20 cellular contexts compared by ENCODE assay signal in genomic region chr5:60372786-60373185, GRCh38.
A peak's percentile ranks its signal among the peaks of the same experiment; 100 is the strongest.
DNase-seq lines count a peak whose midpoint lies in the region; ATAC-seq, FAIRE-seq and TF ChIP-seq lines count a peak whose summit lies in the region.
"Had no signal": no experiment of that assay in that cellular context is flagged by ENCODE, and none has a peak within 500 bp of the region (broad histone marks: within the 10 kb centered on the region; RNA-seq: fewer than 3 reads in every experiment).

No MANE protein-coding gene starts in this region.

- POLR2A ChIA-PET in HepG2 (lab: Yijun Ruan, JAX): no interaction called here

- no peak overlapping the region for H2AFZ ChIP-seq in HepG2 (ENCODE audit: low read length)
- H2AFZ ChIP-seq: GM23248, PC-9 had no signal

- in situ Hi-C loops in Caki2 (cut with HindIII; ENCODE audit: low pct_unique_long_range_greater_than_20kb, low sequenced_read_pairs): no loop called here
- in situ Hi-C loops in HepG2 (cut with HindIII; ENCODE audit: extremely low pct_ligation_motif_present, low pct_unique_long_range_greater_than_20kb): no loop called here

- no peaks in the 10 kb centered on the region for H4K20me1 ChIP-seq in HepG2 (ENCODE audit: insufficient read depth, low read length)

- BruUV-seq in HepG2 (replicated peaks; lab: Mats Ljungman, UMichigan): no TSS peak

- H3K27ac ChIP-seq in HepG2 (ENCODE audit: extremely low read length, insufficient read depth, low read length): no peak overlapping the region
- H3K27ac ChIP-seq in small intestine (ENCODE audit: low read depth in 1 of 2, low read length in 1 of 2): no peak overlapping the region
- H3K27ac ChIP-seq: GM23248, HL-60, PC-9, SJSA1 had no signal

- intact Hi-C loops in HepG2 (cut with micrococcal nuclease; ENCODE audit: unreplicated experiment): loop anchor here (2.0 kb wide), 1 partner anchor 20 kb away; no protein-coding TSS in a partner anchor

- no peak overlapping the region for H3K9ac ChIP-seq in HepG2 (ENCODE audit: insufficient read depth, low read depth, low read length)
- H3K9ac ChIP-seq: GM23248 had no signal

- H3K27me3 ChIP-seq in HepG2 (ENCODE audit: control insufficient read depth in 1 of 2, insufficient read depth in 2 of 2, low read length in 2 of 2) (no peaks in the 10 kb centered on the region), small intestine (ENCODE audit: control insufficient read depth in 2 of 2, insufficient read depth in 2 of 2, low read length in 2 of 2) (no peaks in the 10 kb centered on the region)
- H3K27me3 ChIP-seq: SJSA1 had no signal

- ATAC-seq in HepG2: peak; percentile 31; the same call in 1 of the 3 replicates
- ATAC-seq in HG03280 (IDR thresholded peaks at IDR 0.05; ENCODE audit: unreplicated experiment): no peak
- ATAC-seq: K562 had no signal

- FAIRE-seq in HepG2 (lab: Jason Lieb, UNC) (no peak), small intestine (lab: Jason Lieb, UNC) (no peak)
- FAIRE-seq: K562 had no signal

- H3K4me1 ChIP-seq in HepG2 (ENCODE audit: insufficient read depth, low read length): peaks cover 53% of the 10 kb centered on the region
- H3K4me1 ChIP-seq in small intestine (ENCODE audit: control insufficient read depth in 2 of 2, insufficient read depth in 1 of 2, low read depth in 1 of 2, low read length in 1 of 2): no peaks in the 10 kb centered on the region
- H3K4me1 ChIP-seq: Caco-2, SJSA1 had no signal

- DNase-seq in Caki2 (ENCODE audit: low read depth): peak; percentile 67
- DNase-seq in epithelial cell of proximal tubule (ENCODE audit: low read depth): peak; percentile 72
- DNase-seq in HepG2 (ENCODE audit: low spot score): peak; percentile 33
- DNase-seq in small intestine: peak; percentile 49
- DNase-seq in retina: no peak
- DNase-seq in ureter (ENCODE audit: low spot score): no peak
- no peak for DNase-seq in stimulated activated CD4-positive, alpha-beta T cell treated with anti-CD3 and anti-CD28 coated beads, Interleukin-1b, Interleukin-23, amount 100 ng/mL, for 48 hours
- DNase-seq: Caco-2; CD4-positive, CD25-positive, alpha-beta regulatory T cell; DMS79 treated with DMSO at 0.1 percent for 48 hours; GM23248; HCEC 1CT; NCI-H1436 treated with DMSO at 0.1 percent for 48 hours; NCI-H2029 treated with DMSO at 0.1 percent for 48 hours; NCI-H510A treated with DMSO at 0.1 percent for 48 hours; PC-9 had no signal

- H3K4me2 ChIP-seq in HepG2 (ENCODE audit: low read depth, low read length): peak overlapping the region; percentile 48
- H3K4me2 ChIP-seq: PC-9 had no signal

- TF ChIP-seq CTCF in epithelial cell of proximal tubule (conservative IDR thresholded peaks at IDR 0.05; ENCODE audit: low read depth, low read length) (no peak), HepG2 (CRISPR knock-in tag; IDR thresholded peaks at IDR 0.05) (no peak)

- TF ChIP-seq RAD21 in HepG2 (CRISPR knock-in tag; IDR thresholded peaks at IDR 0.05): no peak

- 38% methylated on average over 7 of the region's 7 CpGs for WGBS in HepG2 (ENCODE audit: low lambda C conversion rate)
- 15 to 62% (median 31%) methylated on average over 7 of the region's 7 CpGs for WGBS in small intestine, 3 donors

- H3K36me3 ChIP-seq in HepG2 (replicated peaks in 1 of 2; ENCODE audit: control insufficient read depth in 1 of 2, insufficient read depth in 2 of 2, low read length in 2 of 2) (no peaks in the 10 kb centered on the region), small intestine (ENCODE audit: control insufficient read depth in 2 of 2, insufficient read depth in 2 of 2, low read length in 2 of 2) (no peaks in the 10 kb centered on the region)
- H3K36me3 ChIP-seq: SJSA1 had no signal

- no peak for TF ChIP-seq POLR2A in HepG2 (IDR thresholded peaks at IDR 0.05; ENCODE audit: insufficient read depth in 1 of 2, low read depth in 2 of 2, low read length in 2 of 2)

- no peaks in the 10 kb centered on the region for H3K9me3 ChIP-seq in HepG2 (ENCODE audit: low read length)
- H3K9me3 ChIP-seq in small intestine (ENCODE audit: control insufficient read depth, low read depth): no peaks in the 10 kb centered on the region
- H3K9me3 ChIP-seq: Caco-2, SJSA1 had no signal

- TF ChIP-seq EP300 in HepG2 (IDR thresholded peaks at IDR 0.05; ENCODE audit: low read depth in 2 of 2, low read length in 2 of 2): no peak
- no peak for TF ChIP-seq EP300 in HepG2 (CRISPR knock-in tag; IDR thresholded peaks at IDR 0.05; ENCODE audit: borderline replicate concordance)

- CTCF ChIA-PET in HepG2 (lab: Yijun Ruan, JAX; ENCODE audit: low intra/inter-chr PET ratio, low total read pairs): no interaction called here

- no peaks in the 10 kb centered on the region for H3K79me2 ChIP-seq in HepG2 (ENCODE audit: insufficient read depth, low read length)

- H3K4me3 ChIP-seq in epithelial cell of proximal tubule (ENCODE audit: low read depth, low read length): no peak overlapping the region
- no peak overlapping the region for H3K4me3 ChIP-seq in HepG2 (replicated peaks in 1 of 3; ENCODE audit: insufficient read depth in 1 of 3, low read depth in 2 of 3, low read length in 3 of 3)
- H3K4me3 ChIP-seq in small intestine (ENCODE audit: low read depth in 1 of 2, low read length in 2 of 2): no peak overlapping the region
- H3K4me3 ChIP-seq: GM23248, K562, PC-9, SJSA1 had no signal

TF ChIP-seq in HepG2, 621 proteins besides CTCF, POLR2A, EP300 and RAD21 (continues in another document):
- no peak for TF ChIP-seq CEBPG (CRISPR knock-in tag; IDR thresholded peaks at IDR 0.05)
- peak; percentile 36; the same call in 1 of the 2 replicates for TF ChIP-seq ZMYM4 (CRISPR knock-in tag; IDR thresholded peaks at IDR 0.05)
- TF ChIP-seq SIX4 (CRISPR knock-in tag; IDR thresholded peaks at IDR 0.05): peak; percentile 39; the same call in 1 of the 2 replicates
- no peak for TF ChIP-seq IRF2 (CRISPR knock-in tag; IDR thresholded peaks at IDR 0.05)
- no peak for TF ChIP-seq ZNF510 (CRISPR knock-in tag; IDR thresholded peaks at IDR 0.05; ENCODE audit: low read depth)
- no peak for TF ChIP-seq DR1 (CRISPR knock-in tag; IDR thresholded peaks at IDR 0.05)
- no peak for TF ChIP-seq ZSCAN29 (CRISPR knock-in tag; conservative IDR thresholded peaks at IDR 0.05)
- TF ChIP-seq, protein P1, sequence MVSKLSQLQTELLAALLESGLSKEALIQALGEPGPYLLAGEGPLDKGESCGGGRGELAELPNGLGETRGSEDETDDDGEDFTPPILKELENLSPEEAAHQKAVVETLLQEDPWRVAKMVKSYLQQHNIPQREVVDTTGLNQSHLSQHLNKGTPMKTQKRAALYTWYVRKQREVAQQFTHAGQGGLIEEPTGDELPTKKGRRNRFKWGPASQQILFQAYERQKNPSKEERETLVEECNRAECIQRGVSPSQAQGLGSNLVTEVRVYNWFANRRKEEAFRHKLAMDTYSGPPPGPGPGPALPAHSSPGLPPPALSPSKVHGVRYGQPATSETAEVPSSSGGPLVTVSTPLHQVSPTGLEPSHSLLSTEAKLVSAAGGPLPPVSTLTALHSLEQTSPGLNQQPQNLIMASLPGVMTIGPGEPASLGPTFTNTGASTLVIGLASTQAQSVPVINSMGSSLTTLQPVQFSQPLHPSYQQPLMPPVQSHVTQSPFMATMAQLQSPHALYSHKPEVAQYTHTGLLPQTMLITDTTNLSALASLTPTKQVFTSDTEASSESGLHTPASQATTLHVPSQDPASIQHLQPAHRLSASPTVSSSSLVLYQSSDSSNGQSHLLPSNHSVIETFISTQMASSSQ (IDR thresholded peaks at IDR 0.05; ENCODE audit: low read depth): peak; percentile 61; the same call in 1 of the 2 replicates
- TF ChIP-seq, protein P1 (CRISPR knock-in tag; IDR thresholded peaks at IDR 0.05; ENCODE audit: borderline replicate concordance): peak; percentile 41; the same call in 1 of the 2 replicates
- TF ChIP-seq ZNF644 (CRISPR knock-in tag; IDR thresholded peaks at IDR 0.05; ENCODE audit: low read depth): 0 out of 2 replicates have a peak, but pooled peaks have one; percentile 18
- TF ChIP-seq NCOA2 (CRISPR knock-in tag; IDR thresholded peaks at IDR 0.05): no peak
- TF ChIP-seq ZNF10 (CRISPR knock-in tag; IDR thresholded peaks at IDR 0.05; ENCODE audit: borderline replicate concordance, low read depth): no peak

Comparison
In these comparisons a context has a peak if more than half of its experiments do, and no peak if none do; other contexts are left out.
1. DNase-seq: peak in Caki2 (single experiment), epithelial cell of proximal tubule (single experiment), HepG2 (single experiment) and small intestine (single experiment); none in retina (single experiment), ureter (single experiment) and stimulated activated CD4-positive, alpha-beta T cell treated with anti-CD3 and anti-CD28 coated beads, Interleukin-1b, Interleukin-23, amount 100 ng/mL, for 48 hours (single experiment).